1 cellular context compared by ENCODE assay signal in genomic region chr3:52001443-52001974, GRCh38.
TF ChIP-seq lines count a peak whose summit lies in the region.

No MANE protein-coding gene starts in this region.

TF ChIP-seq in endothelial cell of umbilical vein, 7 proteins besides CTCF, POLR2A, EP300 and RAD21:
- TF ChIP-seq EZH2 (IDR thresholded peaks at IDR 0.05; ENCODE audit: borderline replicate concordance, low read depth, low read length, severe bottlenecking) (no peak), MAX (IDR thresholded peaks at IDR 0.05; ENCODE audit: insufficient read depth, insufficient read length) (no peak), MYC (IDR thresholded peaks at IDR 0.05; ENCODE audit: low read depth, low read length) (no peak), JUN (IDR thresholded peaks at IDR 0.05; ENCODE audit: borderline replicate concordance, insufficient read depth, insufficient read length, low read depth) (no peak), POLR2AphosphoS5 (IDR thresholded peaks at IDR 0.05; ENCODE audit: insufficient read depth, low read depth, low read length) (peak; percentile 34), FOS (IDR thresholded peaks at IDR 0.05; ENCODE audit: borderline replicate concordance, insufficient read depth, low read length) (no peak)
